In genomic region chr5:77143998-77144836, GRCh38 we compare ENCODE assay signal across 8 cellular contexts.
DNase-seq lines count a peak whose midpoint lies in the region; ATAC-seq lines count a peak whose summit lies in the region.

No MANE protein-coding gene starts in this region.

- peak; percentile 81 for DNase-seq in AG20443 (ENCODE audit: low spot score)
- DNase-seq in NCI-H2196 treated with DMSO at 0.1 percent for 48 hours (lab: John Stamatoyannopoulos, UW; ENCODE audit: unreplicated experiment), result peak; percentile 20
- DNase-seq in cerebellar cortex (ENCODE audit: low spot score), result peak; percentile 85
- peak; percentile 70 for DNase-seq in kidney tubule cell (ENCODE audit: low spot score)
- peak; percentile 46 for DNase-seq in stimulated activated CD4-positive, alpha-beta T cell treated with anti-CD3 and anti-CD28 coated beads, Interleukin-2, amount 100 ng/mL, for 4 hours (ENCODE audit: low read depth)

- peak; percentile 58 for ATAC-seq in GM19397 (IDR thresholded peaks at IDR 0.05; ENCODE audit: unreplicated experiment)
- peak; percentile 51 to 55 for ATAC-seq in activated CD4-positive, CD25-positive, alpha-beta regulatory T cell treated with anti-CD3 and anti-CD28 coated beads, Interleukin-2, amount 50 U/mL, for 24 hours
- no peak for ATAC-seq in GM18519 (IDR thresholded peaks at IDR 0.05; ENCODE audit: low FRiP score, unreplicated experiment)

Comparison
In these comparisons a context has a peak if more than half of its experiments do, and no peak if none do; other contexts are left out.
1. DNase-seq: peak in every context shown above with its lines; median percentile 85 in cerebellar cortex; 81 in AG20443; 70 in kidney tubule cell; 46 in stimulated activated CD4-positive, alpha-beta T cell treated with anti-CD3 and anti-CD28 coated beads, Interleukin-2, amount 100 ng/mL, for 4 hours; 20 in NCI-H2196 treated with DMSO at 0.1 percent for 48 hours.